ENCODE assay signal across 1 cellular context in the genomic region with DNA sequence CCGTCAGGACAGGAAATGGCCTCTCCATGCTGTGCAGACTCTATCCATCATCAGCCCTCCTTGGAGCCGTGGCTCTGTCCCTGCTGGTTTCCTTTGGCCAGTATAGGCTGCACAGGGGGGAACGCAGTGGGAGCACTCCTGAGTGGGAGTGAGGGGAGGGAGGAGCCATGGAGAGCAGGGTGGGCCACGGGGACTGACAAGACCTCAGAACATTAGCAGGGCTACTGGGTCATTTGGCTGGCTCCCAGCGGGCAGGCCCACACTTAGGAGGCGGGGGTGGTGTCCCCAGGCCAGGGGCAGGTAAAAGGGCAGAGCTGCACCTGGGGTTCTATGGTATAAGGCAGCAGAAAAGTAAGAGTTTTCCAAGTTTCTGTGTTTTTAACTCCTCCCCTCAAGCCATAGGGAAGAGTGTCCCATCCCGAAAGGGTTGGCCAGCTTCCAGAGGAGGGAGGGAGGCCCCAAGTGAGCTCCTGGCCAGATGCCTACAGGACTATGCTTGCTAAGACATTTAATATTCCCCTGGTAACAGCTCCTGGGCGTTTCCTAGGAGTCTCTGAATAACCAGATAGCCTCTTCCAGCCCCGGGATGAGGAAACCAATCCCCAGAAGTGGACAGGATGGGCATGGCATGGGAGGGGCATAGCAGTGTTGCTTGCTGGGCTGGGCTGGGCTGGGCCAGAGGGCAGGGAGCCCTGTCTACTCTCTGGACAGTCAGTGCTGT.
TF ChIP-seq lines count a peak whose summit lies in the region.

No MANE protein-coding gene starts in this region.

TF ChIP-seq in H1, 55 proteins besides CTCF, POLR2A, EP300 and RAD21:
- TF ChIP-seq TAF1 (IDR thresholded peaks at IDR 0.05; ENCODE audit: low read depth, low read length) (no peak), NRF1 (IDR thresholded peaks at IDR 0.05; ENCODE audit: low read depth, low read length) (no peak), TEAD4 (IDR thresholded peaks at IDR 0.05; ENCODE audit: low read depth, low read length) (no peak), TAF7 (optimal IDR thresholded peaks at IDR 0.05; ENCODE audit: borderline replicate concordance, low read depth, low read length) (no peak), GTF2F1 (IDR thresholded peaks at IDR 0.05; ENCODE audit: borderline replicate concordance, low read depth, low read length) (no peak), USF2 (IDR thresholded peaks at IDR 0.05; ENCODE audit: low read length) (no peak), GABPA (IDR thresholded peaks at IDR 0.05; ENCODE audit: borderline replicate concordance, insufficient read depth, low read length) (no peak), SP4 (IDR thresholded peaks at IDR 0.05; ENCODE audit: low read length) (no peak), YY1 (IDR thresholded peaks at IDR 0.05; ENCODE audit: low read depth, low read length) (no peak), SP1 (IDR thresholded peaks at IDR 0.05; ENCODE audit: low read depth, low read length) (no peak), KDM1A (IDR thresholded peaks at IDR 0.05; ENCODE audit: borderline replicate concordance, low read length) (no peak)
